Comparison of ENCODE assay signal across 13 cellular contexts in genomic region chr19:16113727-16114126, GRCh38. TPM values are rescaled to one million over a fixed set of nuclear protein-coding genes. Genes with fewer than 3 reads are reported as not detected.
DNase-seq lines count a peak whose midpoint lies in the region; ATAC-seq lines count a peak whose summit lies in the region.
"Had no signal": no experiment of that assay in that cellular context is flagged by ENCODE, and none has a peak within 500 bp of the region (broad histone marks: within the 10 kb centered on the region; RNA-seq: fewer than 3 reads in every experiment).

No MANE protein-coding gene starts in this region.

- H3K27me3 Mint-ChIP-seq in activated CD4-positive, alpha-beta T cell treated with anti-CD3 and anti-CD28 coated beads, Interleukin-2, amount 10 ng/mL, durations not matched to agents 7 days and 5 days, result no peaks in the 10 kb centered on the region
- H3K27me3 Mint-ChIP-seq in activated naive CD8-positive, alpha-beta T cell, result no peaks in the 10 kb centered on the region

- no peak overlapping the region for H3K18ac ChIP-seq in trophoblast cell (ENCODE audit: low read length)

- H3K9me3 Mint-ChIP-seq in activated CD4-positive, alpha-beta T cell treated with anti-CD3 and anti-CD28 coated beads, Interleukin-2, amount 10 ng/mL, durations not matched to agents 7 days and 5 days, result no peaks in the 10 kb centered on the region
- no peaks in the 10 kb centered on the region for H3K9me3 Mint-ChIP-seq in activated naive CD8-positive, alpha-beta T cell (ENCODE audit: low read depth)

- no peak overlapping the region for H3K4me3 ChIP-seq in trophoblast cell (ENCODE audit: low read depth, low read length)

- POLR2A ChIA-PET in activated CD4-positive, alpha-beta T cell treated with anti-CD3 and anti-CD28 coated beads, Interleukin-2, amount 10 ng/mL, durations not matched to agents 7 days and 5 days (lab: Charles Lee), result no interaction called here

- peaks cover 13% of the 10 kb centered on the region for H3K79me2 ChIP-seq in trophoblast cell (ENCODE audit: control insufficient read depth, insufficient read depth, low read length, poor library complexity)

- no peak overlapping the region for H3K14ac ChIP-seq in trophoblast cell (ENCODE audit: low read length)

- peaks cover 22 to 27% of the 10 kb centered on the region in 2 experiments for H3K4me1 ChIP-seq in trophoblast cell (ENCODE audit: control insufficient read depth in 1 of 2, insufficient read depth in 2 of 2, low read length in 2 of 2)

- H3K9ac ChIP-seq in trophoblast cell (ENCODE audit: low read length), result no peak overlapping the region

- CTCF ChIA-PET in activated CD4-positive, alpha-beta T cell treated with anti-CD3 and anti-CD28 coated beads, Interleukin-2, amount 10 ng/mL, durations not matched to agents 7 days and 5 days (lab: Charles Lee), result interaction anchor here (1.0 to 1.5 kb wide), 5 partner anchors 9 to 63 kb away, joined by 3 to 6 read pairs (median 3); partner anchors contain the start of gene HSH2D

- H3K4me2 ChIP-seq in trophoblast cell (ENCODE audit: low read length), result no peak overlapping the region

- no peak overlapping the region for H3K23ac ChIP-seq in trophoblast cell (ENCODE audit: low read length)

- no peak overlapping the region for H4K8ac ChIP-seq in trophoblast cell (ENCODE audit: low read depth, low read length)

- H3K4me3 Mint-ChIP-seq in activated CD4-positive, alpha-beta T cell treated with anti-CD3 and anti-CD28 coated beads, Interleukin-2, amount 10 ng/mL, durations not matched to agents 7 days and 5 days, result peak overlapping the region; percentile 65
- H3K4me3 Mint-ChIP-seq in activated naive CD8-positive, alpha-beta T cell, result peak overlapping the region; percentile 76

- ATAC-seq in HG03342 (IDR thresholded peaks at IDR 0.05; ENCODE audit: unreplicated experiment), result no peak

- peaks cover 11 to 21% of the 10 kb centered on the region in 2 experiments for H3K36me3 ChIP-seq in trophoblast cell (ENCODE audit: control insufficient read depth in 1 of 2, insufficient read depth in 2 of 2, low read length in 2 of 2)

- peaks cover 4% of the 10 kb centered on the region for H3K79me1 ChIP-seq in trophoblast cell (ENCODE audit: low read length)

- H3K27me3 ChIP-seq in trophoblast cell (ENCODE audit: insufficient read depth, low read length), result no peaks in the 10 kb centered on the region

- H3K4ac ChIP-seq in trophoblast cell (ENCODE audit: low read depth, low read length), result peak overlapping the region; percentile 49

- H4K91ac ChIP-seq in trophoblast cell (ENCODE audit: low read depth, low read length), result no peak overlapping the region

- no peak overlapping the region for H2BK12ac ChIP-seq in trophoblast cell (ENCODE audit: low read length)

- no peak overlapping the region for H3K27ac ChIP-seq in trophoblast cell (ENCODE audit: low read depth, low read length)
- H3K27ac ChIP-seq: PC-9 had no signal

- H3K9me3 ChIP-seq in trophoblast cell (ENCODE audit: insufficient read depth, low read depth, low read length), result no peaks in the 10 kb centered on the region

- H2BK5ac ChIP-seq in trophoblast cell (ENCODE audit: low read depth, low read length, poor library complexity), result no peak overlapping the region

- H3K36me3 Mint-ChIP-seq in activated CD4-positive, alpha-beta T cell treated with anti-CD3 and anti-CD28 coated beads, Interleukin-2, amount 10 ng/mL, durations not matched to agents 7 days and 5 days (ENCODE audit: low read depth), result peaks cover 44% of the 10 kb centered on the region
- H3K36me3 Mint-ChIP-seq in activated naive CD8-positive, alpha-beta T cell, result no peaks in the 10 kb centered on the region

- H2AFZ ChIP-seq in trophoblast cell (ENCODE audit: insufficient read depth, low read length, poor library complexity), result no peak overlapping the region
- H2AFZ ChIP-seq: PC-9 had no signal

- H3K4me1 Mint-ChIP-seq in activated CD4-positive, alpha-beta T cell treated with anti-CD3 and anti-CD28 coated beads, Interleukin-2, amount 10 ng/mL, durations not matched to agents 7 days and 5 days, result peaks cover 63% of the 10 kb centered on the region
- H3K4me1 Mint-ChIP-seq in activated naive CD8-positive, alpha-beta T cell (ENCODE audit: low read depth), result peaks cover 50% of the 10 kb centered on the region

- H3K27ac Mint-ChIP-seq in activated CD4-positive, alpha-beta T cell treated with anti-CD3 and anti-CD28 coated beads, Interleukin-2, amount 10 ng/mL, durations not matched to agents 7 days and 5 days, result peak overlapping the region; percentile 78
- peak overlapping the region; percentile 58 for H3K27ac Mint-ChIP-seq in activated naive CD8-positive, alpha-beta T cell

- no peak for DNase-seq in activated CD4-positive, alpha-beta T cell treated with anti-CD3 and anti-CD28 coated beads, Interleukin-2, amount 10 ng/mL, durations not matched to agents 7 days and 5 days
- no peak for DNase-seq in activated CD4-positive, alpha-beta T cell treated with anti-CD3 and anti-CD28 coated beads, Interleukin-2, amount 50 U/mL, for 48 hours
- peak; percentile 70 for DNase-seq in NAMALWA (ENCODE audit: low spot score)
- no peak for DNase-seq in trophoblast cell
- no peak for DNase-seq in nucleus accumbens (lab: John Stamatoyannopoulos, UW)
- DNase-seq in NCI-H1694 treated with DMSO at 0.1 percent for 48 hours (lab: John Stamatoyannopoulos, UW), result no peak
- DNase-seq: occipital lobe; PC-9; stimulated activated CD4-positive, alpha-beta T cell treated with anti-CD3 and anti-CD28 coated beads, Interleukin-2, amount 100 ng/mL, for 24 hours had no signal

- no peak overlapping the region for H2AK5ac ChIP-seq in trophoblast cell (ENCODE audit: low read length)

- WGBS in trophoblast cell (ENCODE audit: extremely low coverage, insufficient coverage, insufficient read length), result no CpG with 5 or more reads among the region's 3 CpGs

- H4K12ac ChIP-seq in trophoblast cell (ENCODE audit: low read depth, low read length), result no peak overlapping the region

- no peak overlapping the region for H2BK120ac ChIP-seq in trophoblast cell (ENCODE audit: insufficient read depth, low read length, poor library complexity)

RNA-seq across cellular contexts. Expression of gene RAB8A, which starts 2.0 kb away (rescaled TPM):
- total RNA-seq in activated CD4-positive, alpha-beta T cell treated with anti-CD3 and anti-CD28 coated beads, Interleukin-2, amount 10 ng/mL, durations not matched to agents 7 days and 5 days, result 100 to 1,000 TPM; 167 to 175 TPM
- polyA plus RNA-seq in trophoblast cell (2013), result 61.7 and 61.9 TPM in 2 replicates

RNA-seq across cellular contexts. Expression of gene HSH2D, which starts 29.8 kb away (rescaled TPM):
- total RNA-seq in activated CD4-positive, alpha-beta T cell treated with anti-CD3 and anti-CD28 coated beads, Interleukin-2, amount 10 ng/mL, durations not matched to agents 7 days and 5 days, result 10 to 100 TPM; 70.7 to 76.9 TPM
- polyA plus RNA-seq in trophoblast cell (2013), result 0.10 and 0.17 TPM in 2 replicates
- total RNA-seq: occipital lobe had no signal
- polyA plus RNA-seq: AG04450 had no signal

RNA-seq across cellular contexts. Expression of gene TPM4, which starts 37.4 kb away (rescaled TPM):
- total RNA-seq in activated CD4-positive, alpha-beta T cell treated with anti-CD3 and anti-CD28 coated beads, Interleukin-2, amount 10 ng/mL, durations not matched to agents 7 days and 5 days, result 100 to 1,000 TPM; 422 to 485 TPM
- polyA plus RNA-seq in trophoblast cell (2013), result 859 and 864 TPM in 2 replicates

RNA-seq across cellular contexts. Expression of gene CIB3, which starts 59.6 kb away (rescaled TPM):
- not detected for total RNA-seq in activated CD4-positive, alpha-beta T cell treated with anti-CD3 and anti-CD28 coated beads, Interleukin-2, amount 10 ng/mL, durations not matched to agents 7 days and 5 days
- polyA plus RNA-seq in trophoblast cell (2013), result not detected in 2 replicates
- total RNA-seq: epithelial cell of proximal tubule, occipital lobe, PC-9 had no signal
- polyA plus RNA-seq: AG04450 had no signal
